ENCODE assay signal across 15 cellular contexts in the genomic region with DNA sequence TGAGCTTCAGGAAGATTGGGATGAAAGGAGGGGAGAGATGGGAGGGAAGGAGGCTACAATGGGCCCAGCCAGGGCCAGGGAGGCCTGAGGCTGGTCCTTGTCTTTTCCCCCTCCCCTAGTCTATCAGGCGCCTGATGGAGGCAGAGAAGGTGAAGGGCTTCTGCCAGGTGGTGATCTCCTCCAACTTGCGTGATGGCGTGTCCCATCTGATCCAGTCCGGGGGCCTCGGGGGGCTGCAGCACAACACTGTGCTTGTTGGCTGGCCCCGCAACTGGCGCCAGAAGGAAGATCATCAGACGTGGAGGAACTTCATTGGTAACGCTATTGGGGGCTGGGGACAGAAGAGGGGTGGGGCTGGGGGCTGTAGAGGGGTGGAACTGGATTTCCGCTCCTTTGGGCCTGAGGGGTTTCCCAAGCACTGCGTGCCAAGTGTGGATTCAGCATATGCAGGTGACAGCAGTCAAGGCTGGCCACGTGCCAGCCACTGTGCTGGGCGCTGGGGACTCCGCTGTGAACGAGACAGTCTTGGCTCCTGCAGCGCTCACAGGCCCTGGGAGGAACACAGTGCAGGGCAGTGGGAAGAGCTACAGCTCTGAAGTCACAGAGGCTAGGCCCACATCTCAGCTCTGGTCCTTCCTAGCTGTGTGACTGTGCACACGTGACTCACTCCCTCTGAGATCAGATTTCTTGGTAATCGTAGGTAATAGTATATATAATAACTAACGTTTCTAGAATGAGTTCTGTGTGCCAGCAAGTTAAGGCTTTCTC. TPM values are rescaled to one million over a fixed set of nuclear protein-coding genes. Genes with fewer than 3 reads are reported as not detected.
DNase-seq lines count a peak whose midpoint lies in the region; ATAC-seq and TF ChIP-seq lines count a peak whose summit lies in the region.
"Had no signal": no experiment of that assay in that cellular context is flagged by ENCODE, and none has a peak within 500 bp of the region (broad histone marks: within the 10 kb centered on the region; RNA-seq: fewer than 3 reads in every experiment).

No MANE protein-coding gene starts in this region.

- DNase-seq in COR-L47 (lab: John Stamatoyannopoulos, UW) (peak; percentile 58), ELR (ENCODE audit: low read depth) (peak; percentile 57), NCI-H2081 treated with DMSO at 0.1 percent for 48 hours (lab: John Stamatoyannopoulos, UW) (peak; percentile 3), hypothalamus (lab: John Stamatoyannopoulos, UW) (no peak), glutamatergic neuron (no peak)
- DNase-seq: activated CD4-positive, alpha-beta T cell treated with anti-CD3 and anti-CD28 coated beads for 48 hours; activated T-cell treated with anti-CD3 and anti-CD28 coated beads, Interleukin-2, amount 50 U/mL, for 4 hours; effector memory CD8-positive, alpha-beta T cell; NCI-H526; pancreas; T-helper 9 cell had no signal

- no peak overlapping the region for H3K4me3 Mint-ChIP-seq in glutamatergic neuron (ENCODE audit: unreplicated experiment)
- H3K4me3 Mint-ChIP-seq: activated T-cell treated with anti-CD3 and anti-CD28 coated beads, Interleukin-2, amount 50 U/mL, for 4 hours; effector memory CD8-positive, alpha-beta T cell had no signal

- no peak overlapping the region for H3K27ac Mint-ChIP-seq in glutamatergic neuron (ENCODE audit: unreplicated experiment)
- H3K27ac Mint-ChIP-seq: effector memory CD8-positive, alpha-beta T cell had no signal

- H3K9me3 Mint-ChIP-seq in glutamatergic neuron (ENCODE audit: unreplicated experiment): peaks cover 3% of the 10 kb centered on the region
- H3K9me3 Mint-ChIP-seq: activated T-cell treated with anti-CD3 and anti-CD28 coated beads, Interleukin-2, amount 50 U/mL, for 4 hours; effector memory CD8-positive, alpha-beta T cell had no signal

- ATAC-seq in SK-N-SH treated with all-trans-retinoic acid at 6 μM for 48 hours (peak; percentile 93), GM19467 (IDR thresholded peaks at IDR 0.05; ENCODE audit: unreplicated experiment) (no peak)
- ATAC-seq: activated T-cell treated with anti-CD3 and anti-CD28 coated beads, Interleukin-2, amount 50 U/mL, for 4 hours; effector memory CD8-positive, alpha-beta T cell; left lung had no signal

- peaks cover 1% of the 10 kb centered on the region for H3K4me1 Mint-ChIP-seq in glutamatergic neuron (ENCODE audit: low read depth, unreplicated experiment)

- no peak for TF ChIP-seq CTCF in glutamatergic neuron (IDR thresholded peaks at IDR 0.05; ENCODE audit: partially characterized antibody, unreplicated experiment)

- H3K27me3 Mint-ChIP-seq in glutamatergic neuron (ENCODE audit: unreplicated experiment): peaks cover 26% of the 10 kb centered on the region

- peaks cover 16% of the 10 kb centered on the region for H3K36me3 Mint-ChIP-seq in glutamatergic neuron (ENCODE audit: unreplicated experiment)

TF ChIP-seq in SK-N-SH treated with all-trans-retinoic acid at 6 μM for 48 hours, 23 proteins besides CTCF, POLR2A, EP300 and RAD21:
- TF ChIP-seq, protein P1, sequence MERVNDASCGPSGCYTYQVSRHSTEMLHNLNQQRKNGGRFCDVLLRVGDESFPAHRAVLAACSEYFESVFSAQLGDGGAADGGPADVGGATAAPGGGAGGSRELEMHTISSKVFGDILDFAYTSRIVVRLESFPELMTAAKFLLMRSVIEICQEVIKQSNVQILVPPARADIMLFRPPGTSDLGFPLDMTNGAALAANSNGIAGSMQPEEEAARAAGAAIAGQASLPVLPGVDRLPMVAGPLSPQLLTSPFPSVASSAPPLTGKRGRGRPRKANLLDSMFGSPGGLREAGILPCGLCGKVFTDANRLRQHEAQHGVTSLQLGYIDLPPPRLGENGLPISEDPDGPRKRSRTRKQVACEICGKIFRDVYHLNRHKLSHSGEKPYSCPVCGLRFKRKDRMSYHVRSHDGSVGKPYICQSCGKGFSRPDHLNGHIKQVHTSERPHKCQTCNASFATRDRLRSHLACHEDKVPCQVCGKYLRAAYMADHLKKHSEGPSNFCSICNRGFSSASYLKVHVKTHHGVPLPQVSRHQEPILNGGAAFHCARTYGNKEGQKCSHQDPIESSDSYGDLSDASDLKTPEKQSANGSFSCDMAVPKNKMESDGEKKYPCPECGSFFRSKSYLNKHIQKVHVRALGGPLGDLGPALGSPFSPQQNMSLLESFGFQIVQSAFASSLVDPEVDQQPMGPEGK (CRISPR knock-in tag; IDR thresholded peaks at IDR 0.05; ENCODE audit: borderline replicate concordance): no peak
- TF ChIP-seq ISL1 (CRISPR knock-in tag; IDR thresholded peaks at IDR 0.05): no peak
- no peak for TF ChIP-seq TOX (CRISPR knock-in tag; IDR thresholded peaks at IDR 0.05; ENCODE audit: borderline replicate concordance)
- no peak for TF ChIP-seq ZFP3 (CRISPR knock-in tag; IDR thresholded peaks at IDR 0.05)
- no peak for TF ChIP-seq GLIS3 (CRISPR knock-in tag; IDR thresholded peaks at IDR 0.05)
- no peak for TF ChIP-seq ESRRG (CRISPR knock-in tag; IDR thresholded peaks at IDR 0.05)
- TF ChIP-seq, protein P2, sequence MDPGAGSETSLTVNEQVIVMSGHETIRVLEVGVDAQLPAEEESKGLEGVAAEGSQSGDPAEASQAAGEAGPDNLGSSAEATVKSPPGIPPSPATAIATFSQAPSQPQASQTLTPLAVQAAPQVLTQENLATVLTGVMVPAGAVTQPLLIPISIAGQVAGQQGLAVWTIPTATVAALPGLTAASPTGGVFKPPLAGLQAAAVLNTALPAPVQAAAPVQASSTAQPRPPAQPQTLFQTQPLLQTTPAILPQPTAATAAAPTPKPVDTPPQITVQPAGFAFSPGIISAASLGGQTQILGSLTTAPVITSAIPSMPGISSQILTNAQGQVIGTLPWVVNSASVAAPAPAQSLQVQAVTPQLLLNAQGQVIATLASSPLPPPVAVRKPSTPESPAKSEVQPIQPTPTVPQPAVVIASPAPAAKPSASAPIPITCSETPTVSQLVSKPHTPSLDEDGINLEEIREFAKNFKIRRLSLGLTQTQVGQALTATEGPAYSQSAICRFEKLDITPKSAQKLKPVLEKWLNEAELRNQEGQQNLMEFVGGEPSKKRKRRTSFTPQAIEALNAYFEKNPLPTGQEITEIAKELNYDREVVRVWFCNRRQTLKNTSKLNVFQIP (CRISPR knock-in tag; IDR thresholded peaks at IDR 0.05; ENCODE audit: borderline replicate concordance, low read depth): no peak

RNA-seq across cellular contexts. Expression of a gene that starts 22.7 kb away (rescaled TPM):
- total RNA-seq in glutamatergic neuron (ENCODE audit: unreplicated experiment): 10.4 TPM
- total RNA-seq: activated T-cell treated with anti-CD3 and anti-CD28 coated beads, Interleukin-2, amount 50 U/mL, for 4 hours had no signal

RNA-seq across cellular contexts. Expression of a gene that starts 38.0 kb away (rescaled TPM):
- total RNA-seq in glutamatergic neuron (ENCODE audit: unreplicated experiment): 42.9 TPM

RNA-seq across cellular contexts. Expression of a gene that starts 43.0 kb away (rescaled TPM):
- 0.17 TPM for total RNA-seq in glutamatergic neuron (ENCODE audit: unreplicated experiment)
- total RNA-seq: LHCN-M2 had no signal

Comparison
In these comparisons a context has a peak if more than half of its experiments do, and no peak if none do; other contexts are left out.
1. DNase-seq: peak in COR-L47 (single experiment), ELR (single experiment) and NCI-H2081 treated with DMSO at 0.1 percent for 48 hours (single experiment); none in hypothalamus (0 of 51) and glutamatergic neuron (single experiment).